In genomic region chr14:105480807-105481801, GRCh38 we compare ENCODE assay signal across 8 cellular contexts. TPM values are rescaled to one million over a fixed set of nuclear protein-coding genes. Genes with fewer than 3 reads are reported as not detected.
A peak's percentile ranks its signal among the peaks of the same experiment; 100 is the strongest.
DNase-seq lines count a peak whose midpoint lies in the region; TF ChIP-seq lines count a peak whose summit lies in the region.

No MANE protein-coding gene starts in this region.

- peak overlapping the region; percentile 69; the same call in 1 of the 2 replicates for H2AFZ ChIP-seq in OCI-LY3 (ENCODE audit: low read depth, low read length)

- H3K36me3 Mint-ChIP-seq in CD14-positive monocyte = peaks cover 5 to 12% of the 10 kb centered on the region in 2 donors

- peaks cover 5 to 24% (median 17%) of the 10 kb centered on the region in 7 donors for H3K9me3 Mint-ChIP-seq in CD14-positive monocyte

- DNase-seq in CD14-positive monocyte (ENCODE audit: low spot score) = peak; percentile 90
- DNase-seq in GM20000 (ENCODE audit: low spot score) = peak; percentile 95
- DNase-seq in HuH-7.5 (ENCODE audit: low spot score) = peak; percentile 98
- peak; percentile 91 for DNase-seq in activated T-cell treated with anti-CD3 and anti-CD28 coated beads for 48 hours (ENCODE audit: low read depth)
- DNase-seq in epithelial cell of prostate (ENCODE audit: low read depth, low spot score) = peak; percentile 34
- DNase-seq in stimulated activated CD8-positive, alpha-beta memory T cell treated with anti-CD3 and anti-CD28 coated beads, Interleukin-7, amount 100 ng/mL, for 1 hour (ENCODE audit: low read depth in 2 of 2) = peak; percentile 74 to 88

- H3K9me3 ChIP-seq in OCI-LY3 (ENCODE audit: insufficient read depth, low read length) (no peaks in the 10 kb centered on the region), mucosa of rectum (ENCODE audit: control insufficient read depth in 2 of 2, low read length in 2 of 2) (no peaks in the 10 kb centered on the region)

- H3K36me3 ChIP-seq in OCI-LY3 (replicated peaks; ENCODE audit: low read depth, low read length) = no peaks in the 10 kb centered on the region
- H3K36me3 ChIP-seq in mucosa of rectum (ENCODE audit: control insufficient read depth in 2 of 2, insufficient read depth in 2 of 2, low read length in 2 of 2) = no peaks in the 10 kb centered on the region

- peaks cover 52 to 86% (median 58%) of the 10 kb centered on the region in 3 donors for H3K27me3 Mint-ChIP-seq in CD14-positive monocyte (ENCODE audit: low read depth in 3 of 3)

- H4K20me1 ChIP-seq in OCI-LY3 (ENCODE audit: insufficient read depth, low read length) = no peaks in the 10 kb centered on the region

- intact Hi-C loops in CD14-positive monocyte (cut with micrococcal nuclease) = loop anchor here (1.0 to 10.0 kb wide), 4 partner anchors 8 to 416 kb away; partner anchors contain the start of genes GPR132 (in 1 of the 2) and TEX22 (in 1 of the 2)

- peak overlapping the region; percentile 93 for H3K4me2 ChIP-seq in OCI-LY3 (ENCODE audit: low read length)

- H3K4me3 ChIP-seq in OCI-LY3 (ENCODE audit: low read length) = peak overlapping the region; percentile 75
- peak overlapping the region; percentile 57 to 73 for H3K4me3 ChIP-seq in mucosa of rectum (ENCODE audit: low read length in 2 of 2)

- H3K4me1 ChIP-seq in OCI-LY3 (ENCODE audit: low read length) (peaks cover 19% of the 10 kb centered on the region), mucosa of rectum (ENCODE audit: control insufficient read depth in 2 of 2, insufficient read depth in 2 of 2, low read length in 2 of 2) (peaks cover 57 to 61% of the 10 kb centered on the region in 2 donors)

- H3K27ac ChIP-seq in OCI-LY3 (ENCODE audit: low read length) (no peak overlapping the region), epithelial cell of prostate (peak overlapping the region; percentile 82), mucosa of rectum (ENCODE audit: low read depth in 2 of 2, low read length in 2 of 2) (peak overlapping the region; percentile 94 to 99)

- H3K4me1 Mint-ChIP-seq in CD14-positive monocyte = peaks cover 51% of the 10 kb centered on the region

- TF ChIP-seq CTCF in CD14-positive monocyte (IDR thresholded peaks at IDR 0.05) = peak; percentile 99
- peak; percentile 98 for TF ChIP-seq CTCF in GM20000 (IDR thresholded peaks at IDR 0.05; ENCODE audit: extremely low read depth, missing control alignments)
- peak; percentile 90 for TF ChIP-seq CTCF in OCI-LY3 (IDR thresholded peaks at IDR 0.05; ENCODE audit: low read depth, low read length)

- no peaks in the 10 kb centered on the region for H3K79me2 ChIP-seq in OCI-LY3 (ENCODE audit: low read length)

- peak overlapping the region; percentile 69 for H3K9ac ChIP-seq in OCI-LY3 (ENCODE audit: low read length)
- peak overlapping the region; percentile 82 to 91 for H3K9ac ChIP-seq in mucosa of rectum (ENCODE audit: low read depth in 1 of 2, low read length in 2 of 2)

- H3K4me3 Mint-ChIP-seq in CD14-positive monocyte = peak overlapping the region; percentile 75 to 88

- peaks cover 19% of the 10 kb centered on the region for H3K27me3 ChIP-seq in OCI-LY3 (ENCODE audit: low read depth, low read length)
- H3K27me3 ChIP-seq in mucosa of rectum (ENCODE audit: control insufficient read depth in 2 of 2, insufficient read depth in 2 of 2, low read length in 2 of 2) = peaks cover 17 to 19% of the 10 kb centered on the region in 2 donors

- H3K27ac Mint-ChIP-seq in CD14-positive monocyte = peak overlapping the region; percentile 96 to 99 (median 99)

RNA-seq across cellular contexts. Expression of gene CRIP1, which starts 5.6 kb away (rescaled TPM):
- 1,000 to 10,000 TPM; 1,032 to 2,084 TPM for polyA plus RNA-seq in CD14-positive monocyte

RNA-seq across cellular contexts. Expression of gene CRIP2, which starts 6.5 kb away (rescaled TPM):
- 1 to 10 TPM; 2.1 to 3.3 TPM for polyA plus RNA-seq in CD14-positive monocyte

RNA-seq across cellular contexts. Expression of gene TEDC1, which starts 9.9 kb away (rescaled TPM):
- 1 to 10 TPM; 7.8 to 9.0 TPM for polyA plus RNA-seq in CD14-positive monocyte

RNA-seq across cellular contexts. Expression of gene TMEM121, which starts 45.3 kb away (rescaled TPM):
- under 1 TPM in 1 of 2 donors, not detected in 1; 0.11 TPM for polyA plus RNA-seq in CD14-positive monocyte

Comparison
In these comparisons a context has a peak if more than half of its experiments do, and no peak if none do; other contexts are left out.
1. DNase-seq: peak in every context shown above with its lines; median percentile 98 in HuH-7.5; 95 in GM20000; 91 in activated T-cell treated with anti-CD3 and anti-CD28 coated beads for 48 hours; 90 in CD14-positive monocyte; 81 in stimulated activated CD8-positive, alpha-beta memory T cell treated with anti-CD3 and anti-CD28 coated beads, Interleukin-7, amount 100 ng/mL, for 1 hour; 34 in epithelial cell of prostate.